In the genomic region with DNA sequence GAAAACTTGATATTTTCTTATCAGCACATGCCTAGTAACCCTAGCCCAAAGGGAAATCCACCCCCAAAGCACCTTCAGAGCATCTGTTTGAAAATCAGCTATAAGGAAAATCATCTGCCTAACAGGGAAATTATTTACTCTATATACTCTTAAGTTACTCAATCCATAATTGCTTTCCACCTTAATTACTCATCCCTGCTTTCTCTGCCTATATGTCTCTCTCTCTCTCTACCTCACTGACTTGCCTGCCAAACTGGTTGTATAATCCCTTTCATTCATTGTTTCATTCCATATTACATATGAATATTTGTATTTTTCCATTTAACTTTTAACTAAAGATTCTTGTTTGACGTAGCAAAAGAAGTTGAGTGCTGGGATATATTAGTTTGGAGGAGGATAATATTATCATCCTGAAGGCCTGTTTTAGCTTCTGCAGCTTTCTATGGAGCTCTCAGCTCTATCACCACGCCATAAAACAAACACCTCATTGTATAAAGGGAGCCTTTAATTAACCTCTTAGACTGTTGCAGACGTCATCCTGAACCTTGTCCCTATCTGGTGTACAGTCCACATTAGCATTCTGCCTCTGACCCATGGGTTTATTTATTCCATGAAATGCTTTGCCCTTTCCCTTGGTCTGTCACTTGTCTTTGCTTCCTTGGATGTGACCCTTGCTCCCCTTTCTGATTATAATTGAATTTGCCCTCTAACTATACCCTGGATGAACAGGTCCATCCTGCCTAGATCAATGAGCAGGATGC, we compare ENCODE assay signal across 22 cellular contexts.
"Had no signal": no experiment of that assay in that cellular context is flagged by ENCODE, and none has a peak within 500 bp of the region (broad histone marks: within the 10 kb centered on the region; RNA-seq: fewer than 3 reads in every experiment).

No MANE protein-coding gene starts in this region.

- H3K4me2 ChIP-seq: smooth muscle cell had no signal

- H3K27ac ChIP-seq: body of pancreas, gastroesophageal sphincter, heart right ventricle, prostate gland, tibial nerve, vagina had no signal

- H3K4me1 ChIP-seq: body of pancreas, gastroesophageal sphincter, heart right ventricle, prostate gland, vagina had no signal

- ATAC-seq: body of pancreas; gastroesophageal sphincter; heart right ventricle; left cardiac atrium; naive thymus-derived CD8-positive, alpha-beta T cell; right cardiac atrium had no signal

- H3K27me3 ChIP-seq: body of pancreas, gastroesophageal sphincter, heart right ventricle, tibial nerve, vagina had no signal

- H3K36me3 ChIP-seq: gastroesophageal sphincter, heart right ventricle, prostate gland, tibial nerve, vagina had no signal

- H3K4me3 ChIP-seq: body of pancreas, gastroesophageal sphincter, heart right ventricle, prostate gland, smooth muscle cell, tibial nerve, vagina had no signal

- H3K9me3 ChIP-seq: body of pancreas, gastroesophageal sphincter, prostate gland, tibial nerve, vagina had no signal

- DNase-seq: activated CD4-positive, alpha-beta T cell treated with anti-CD3 and anti-CD28 coated beads, Interleukin-2, amount 10 ng/mL, durations not matched to agents 24 days and 14 days; activated CD4-positive, CD25-positive, alpha-beta regulatory T cell; activated CD8-positive, alpha-beta memory T cell treated with anti-CD3 and anti-CD28 coated beads for 24 hours; activated gamma-delta T cell treated with Interleukin-2 at 50 U/mL for 16 hours; amniotic stem cell; body of pancreas; cortex of kidney; effector CD4-positive, alpha-beta T cell; heart right ventricle; left cardiac atrium; naive thymus-derived CD8-positive, alpha-beta T cell; nucleus accumbens; right cardiac atrium; stimulated activated CD4-positive, alpha-beta T cell treated with anti-CD3 and anti-CD28 coated beads, Interleukin-4, amount 100 ng/mL, for 4 hours; stimulated activated CD8-positive, alpha-beta memory T cell treated with anti-CD3 and anti-CD28 coated beads, Interleukin-4, amount 100 ng/mL, for 48 hours; stimulated activated naive CD4-positive, alpha-beta T cell treated with Interleukin-2 at 50 U/mL for 16 hours; substantia nigra had no signal
